20 cellular contexts compared by ENCODE assay signal in genomic region chr1:93109578-93109977, GRCh38.
"Had no signal": no experiment of that assay in that cellular context is flagged by ENCODE, and none has a peak within 500 bp of the region (broad histone marks: within the 10 kb centered on the region; RNA-seq: fewer than 3 reads in every experiment).

No MANE protein-coding gene starts in this region.

- H3K27me3 Mint-ChIP-seq: activated naive CD8-positive, alpha-beta T cell treated with anti-CD3 and anti-CD28 coated beads for 36 hours; activated T-helper 17 cell treated with anti-CD3 and anti-CD28 coated beads, Interleukin-2, amount 50 U/mL, for 72 hours; naive thymus-derived CD8-positive, alpha-beta T cell had no signal

- DNase-seq: activated CD4-positive, alpha-beta T cell treated with anti-CD3 and anti-CD28 coated beads, Interleukin-2, amount 50 U/mL, for 4 hours; activated naive CD4-positive, alpha-beta T cell; activated naive CD8-positive, alpha-beta T cell treated with anti-CD3 and anti-CD28 coated beads for 36 hours; amniotic stem cell; caudate nucleus; endodermal cell; foreskin fibroblast; mesenchymal stem cell; naive thymus-derived CD8-positive, alpha-beta T cell; retina; stimulated activated CD4-positive, alpha-beta T cell treated with anti-CD3 and anti-CD28 coated beads, Interleukin-12 subunit alpha, Interleukin-12 subunit beta, amount 100 ng/mL, for 4 hours; stimulated activated CD4-positive, alpha-beta T cell treated with anti-CD3 and anti-CD28 coated beads, Interleukin-1b, Interleukin-23, amount 100 ng/mL, for 48 hours; stimulated activated naive CD8-positive, alpha-beta T cell treated with anti-CD3 and anti-CD28 coated beads, Interleukin-15, Interleukin-2, amounts not matched to agents 100 U/mL and 50 U/mL, for 24 hours; substantia nigra; tibial artery had no signal

- H3K27me3 ChIP-seq: hepatocyte, tibial artery had no signal

- H3K4me3 ChIP-seq: hepatocyte, tibial artery had no signal

- ATAC-seq: activated CD4-positive, CD25-positive, alpha-beta regulatory T cell treated with anti-CD3 and anti-CD28 coated beads, Interleukin-2, amount 50 U/mL, for 24 hours; activated T-helper 17 cell treated with anti-CD3 and anti-CD28 coated beads, Interleukin-2, amount 50 U/mL, for 72 hours; naive thymus-derived CD8-positive, alpha-beta T cell; stimulated activated naive CD8-positive, alpha-beta T cell treated with anti-CD3 and anti-CD28 coated beads, Interleukin-15, Interleukin-2, amounts not matched to agents 100 U/mL and 50 U/mL, for 24 hours had no signal

- H3K27ac ChIP-seq: epithelial cell of prostate, hepatocyte, tibial artery had no signal

- H3K4me3 Mint-ChIP-seq: activated naive CD8-positive, alpha-beta T cell treated with anti-CD3 and anti-CD28 coated beads for 36 hours; activated T-helper 17 cell treated with anti-CD3 and anti-CD28 coated beads, Interleukin-2, amount 50 U/mL, for 72 hours; endodermal cell had no signal

- FAIRE-seq: colon had no signal

- H3K9me3 Mint-ChIP-seq: activated T-helper 17 cell treated with anti-CD3 and anti-CD28 coated beads, Interleukin-2, amount 50 U/mL, for 72 hours had no signal

- H3K27ac Mint-ChIP-seq: activated naive CD8-positive, alpha-beta T cell treated with anti-CD3 and anti-CD28 coated beads for 36 hours; activated T-helper 17 cell treated with anti-CD3 and anti-CD28 coated beads, Interleukin-2, amount 50 U/mL, for 72 hours; endodermal cell had no signal
